Comparison of ENCODE assay signal across 1 cellular context in the genomic region with DNA sequence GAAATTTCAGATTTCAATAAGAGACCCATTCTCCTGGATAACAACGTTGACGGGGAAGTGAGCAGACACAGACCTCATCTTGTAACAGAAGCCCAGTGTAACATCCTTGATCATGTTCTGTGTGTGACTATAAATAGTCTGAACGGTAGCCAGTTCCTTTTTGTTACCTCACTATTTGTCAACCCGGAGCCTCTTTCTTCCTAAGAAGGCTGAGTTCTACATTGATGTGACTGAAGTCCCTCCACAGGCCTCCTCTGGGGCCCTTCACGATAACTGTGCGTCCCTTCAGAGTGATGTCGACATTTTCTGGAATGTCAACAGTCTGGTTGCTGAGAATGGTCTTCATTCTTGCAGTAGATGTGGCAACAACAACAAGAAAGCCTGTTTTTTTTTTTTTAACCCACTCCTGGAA.
TF ChIP-seq lines count a peak whose summit lies in the region.

No MANE protein-coding gene starts in this region.

TF ChIP-seq in HepG2, 621 proteins besides CTCF, POLR2A, EP300 and RAD21 (continued from another document):
- TF ChIP-seq, protein P1, sequence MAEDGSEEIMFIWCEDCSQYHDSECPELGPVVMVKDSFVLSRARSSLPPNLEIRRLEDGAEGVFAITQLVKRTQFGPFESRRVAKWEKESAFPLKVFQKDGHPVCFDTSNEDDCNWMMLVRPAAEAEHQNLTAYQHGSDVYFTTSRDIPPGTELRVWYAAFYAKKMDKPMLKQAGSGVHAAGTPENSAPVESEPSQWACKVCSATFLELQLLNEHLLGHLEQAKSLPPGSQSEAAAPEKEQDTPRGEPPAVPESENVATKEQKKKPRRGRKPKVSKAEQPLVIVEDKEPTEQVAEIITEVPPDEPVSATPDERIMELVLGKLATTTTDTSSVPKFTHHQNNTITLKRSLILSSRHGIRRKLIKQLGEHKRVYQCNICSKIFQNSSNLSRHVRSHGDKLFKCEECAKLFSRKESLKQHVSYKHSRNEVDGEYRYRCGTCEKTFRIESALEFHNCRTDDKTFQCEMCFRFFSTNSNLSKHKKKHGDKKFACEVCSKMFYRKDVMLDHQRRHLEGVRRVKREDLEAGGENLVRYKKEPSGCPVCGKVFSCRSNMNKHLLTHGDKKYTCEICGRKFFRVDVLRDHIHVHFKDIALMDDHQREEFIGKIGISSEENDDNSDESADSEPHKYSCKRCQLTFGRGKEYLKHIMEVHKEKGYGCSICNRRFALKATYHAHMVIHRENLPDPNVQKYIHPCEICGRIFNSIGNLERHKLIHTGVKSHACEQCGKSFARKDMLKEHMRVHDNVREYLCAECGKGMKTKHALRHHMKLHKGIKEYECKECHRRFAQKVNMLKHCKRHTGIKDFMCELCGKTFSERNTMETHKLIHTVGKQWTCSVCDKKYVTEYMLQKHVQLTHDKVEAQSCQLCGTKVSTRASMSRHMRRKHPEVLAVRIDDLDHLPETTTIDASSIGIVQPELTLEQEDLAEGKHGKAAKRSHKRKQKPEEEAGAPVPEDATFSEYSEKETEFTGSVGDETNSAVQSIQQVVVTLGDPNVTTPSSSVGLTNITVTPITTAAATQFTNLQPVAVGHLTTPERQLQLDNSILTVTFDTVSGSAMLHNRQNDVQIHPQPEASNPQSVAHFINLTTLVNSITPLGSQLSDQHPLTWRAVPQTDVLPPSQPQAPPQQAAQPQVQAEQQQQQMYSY (CRISPR knock-in tag; IDR thresholded peaks at IDR 0.05): no peak
- TF ChIP-seq ZNF225 (CRISPR knock-in tag; IDR thresholded peaks at IDR 0.05) (no peak), HOXA7 (CRISPR knock-in tag; IDR thresholded peaks at IDR 0.05) (no peak), ZNF256 (CRISPR knock-in tag; conservative IDR thresholded peaks at IDR 0.05) (no peak), SMYD3 (CRISPR knock-in tag; IDR thresholded peaks at IDR 0.05) (no peak), SMARCC2 (IDR thresholded peaks at IDR 0.05) (no peak), PRMT3 (CRISPR knock-in tag; IDR thresholded peaks at IDR 0.05; ENCODE audit: borderline replicate concordance, low read depth) (no peak), NCOA2 (CRISPR knock-in tag; IDR thresholded peaks at IDR 0.05) (peak; percentile 93), ZNF605 (CRISPR knock-in tag; IDR thresholded peaks at IDR 0.05) (peak; percentile 34; the same call in 1 of the 2 replicates), ZNF34 (CRISPR knock-in tag; IDR thresholded peaks at IDR 0.05; ENCODE audit: borderline replicate concordance) (no peak), ZNF670 (CRISPR knock-in tag; IDR thresholded peaks at IDR 0.05; ENCODE audit: borderline replicate concordance) (no peak), RBFOX2 (IDR thresholded peaks at IDR 0.05; ENCODE audit: low read depth, low read length) (no peak), KLF9 (CRISPR knock-in tag; IDR thresholded peaks at IDR 0.05; ENCODE audit: low read depth) (no peak), MBD4 (IDR thresholded peaks at IDR 0.05; ENCODE audit: borderline replicate concordance, low read length) (0 out of 2 replicates have a peak, but pooled peaks have one; percentile 40), ATF5 (CRISPR knock-in tag; IDR thresholded peaks at IDR 0.05; ENCODE audit: low read depth) (no peak), ERF (CRISPR knock-in tag; IDR thresholded peaks at IDR 0.05) (peak; percentile 69), NONO (IDR thresholded peaks at IDR 0.05) (no peak), NONO (CRISPR knock-in tag; conservative IDR thresholded peaks at IDR 0.05) (peak; percentile 43; the same call in 1 of the 2 replicates), THAP7 (CRISPR knock-in tag; IDR thresholded peaks at IDR 0.05) (no peak), ZNF17 (CRISPR knock-in tag; IDR thresholded peaks at IDR 0.05) (no peak), DPF2 (CRISPR knock-in tag; IDR thresholded peaks at IDR 0.05; ENCODE audit: borderline replicate concordance, low read depth) (peak; percentile 47; the same call in 1 of the 2 replicates), RFXANK (CRISPR knock-in tag; IDR thresholded peaks at IDR 0.05) (no peak), ISL2 (CRISPR knock-in tag; IDR thresholded peaks at IDR 0.05) (peak; percentile 86), BRCA1 (CRISPR knock-in tag; IDR thresholded peaks at IDR 0.05) (no peak), SP1 (IDR thresholded peaks at IDR 0.05) (no peak), SP1 (CRISPR knock-in tag; IDR thresholded peaks at IDR 0.05) (no peak), HDAC1 (CRISPR knock-in tag; IDR thresholded peaks at IDR 0.05) (peak; percentile 50; the same call in 1 of the 2 replicates), ARNT2 (CRISPR knock-in tag; IDR thresholded peaks at IDR 0.05; ENCODE audit: low read depth) (peak; percentile 61; the same call in 1 of the 2 replicates), CBX1 (IDR thresholded peaks at IDR 0.05; ENCODE audit: low read depth) (no peak), YY1 (IDR thresholded peaks at IDR 0.05; ENCODE audit: insufficient read depth, insufficient replicate concordance, low read depth, low read length) (peak; percentile 22), NFKBIZ (CRISPR knock-in tag; IDR thresholded peaks at IDR 0.05) (peak; percentile 61; the same call in 1 of the 2 replicates), MEIS2 (CRISPR knock-in tag; IDR thresholded peaks at IDR 0.05) (no peak), HNF1A (IDR thresholded peaks at IDR 0.05; ENCODE audit: low read depth) (peak; percentile 39; the same call in 1 of the 2 replicates), HNF1A (CRISPR knock-in tag; IDR thresholded peaks at IDR 0.05; ENCODE audit: borderline replicate concordance) (peak; percentile 74; the same call in 1 of the 2 replicates), ONECUT2 (CRISPR knock-in tag; IDR thresholded peaks at IDR 0.05) (no peak), SP140L (CRISPR knock-in tag; IDR thresholded peaks at IDR 0.05; ENCODE audit: borderline replicate concordance) (no peak; the same call in 1 of the 2 replicates), ZNF629 (CRISPR knock-in tag; conservative IDR thresholded peaks at IDR 0.05) (peak; percentile 81), SUZ12 (IDR thresholded peaks at IDR 0.05; ENCODE audit: low read depth, low read length) (no peak), NFIC (IDR thresholded peaks at IDR 0.05; ENCODE audit: low read length) (peak; percentile 65; the same call in 1 of the 2 replicates), BCL6 (CRISPR knock-in tag; IDR thresholded peaks at IDR 0.05) (peak; percentile 92), BRD4 (CRISPR knock-in tag; IDR thresholded peaks at IDR 0.05) (no peak), HMG20A (CRISPR knock-in tag; IDR thresholded peaks at IDR 0.05; ENCODE audit: borderline replicate concordance) (peak; percentile 88), ZNF672 (CRISPR knock-in tag; IDR thresholded peaks at IDR 0.05) (no peak), ZNF614 (CRISPR knock-in tag; IDR thresholded peaks at IDR 0.05; ENCODE audit: borderline replicate concordance) (peak; percentile 45; the same call in 1 of the 2 replicates)
- TF ChIP-seq, protein P2, sequence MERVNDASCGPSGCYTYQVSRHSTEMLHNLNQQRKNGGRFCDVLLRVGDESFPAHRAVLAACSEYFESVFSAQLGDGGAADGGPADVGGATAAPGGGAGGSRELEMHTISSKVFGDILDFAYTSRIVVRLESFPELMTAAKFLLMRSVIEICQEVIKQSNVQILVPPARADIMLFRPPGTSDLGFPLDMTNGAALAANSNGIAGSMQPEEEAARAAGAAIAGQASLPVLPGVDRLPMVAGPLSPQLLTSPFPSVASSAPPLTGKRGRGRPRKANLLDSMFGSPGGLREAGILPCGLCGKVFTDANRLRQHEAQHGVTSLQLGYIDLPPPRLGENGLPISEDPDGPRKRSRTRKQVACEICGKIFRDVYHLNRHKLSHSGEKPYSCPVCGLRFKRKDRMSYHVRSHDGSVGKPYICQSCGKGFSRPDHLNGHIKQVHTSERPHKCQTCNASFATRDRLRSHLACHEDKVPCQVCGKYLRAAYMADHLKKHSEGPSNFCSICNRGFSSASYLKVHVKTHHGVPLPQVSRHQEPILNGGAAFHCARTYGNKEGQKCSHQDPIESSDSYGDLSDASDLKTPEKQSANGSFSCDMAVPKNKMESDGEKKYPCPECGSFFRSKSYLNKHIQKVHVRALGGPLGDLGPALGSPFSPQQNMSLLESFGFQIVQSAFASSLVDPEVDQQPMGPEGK (CRISPR knock-in tag; IDR thresholded peaks at IDR 0.05): peak; percentile 75
- TF ChIP-seq, protein P3, sequence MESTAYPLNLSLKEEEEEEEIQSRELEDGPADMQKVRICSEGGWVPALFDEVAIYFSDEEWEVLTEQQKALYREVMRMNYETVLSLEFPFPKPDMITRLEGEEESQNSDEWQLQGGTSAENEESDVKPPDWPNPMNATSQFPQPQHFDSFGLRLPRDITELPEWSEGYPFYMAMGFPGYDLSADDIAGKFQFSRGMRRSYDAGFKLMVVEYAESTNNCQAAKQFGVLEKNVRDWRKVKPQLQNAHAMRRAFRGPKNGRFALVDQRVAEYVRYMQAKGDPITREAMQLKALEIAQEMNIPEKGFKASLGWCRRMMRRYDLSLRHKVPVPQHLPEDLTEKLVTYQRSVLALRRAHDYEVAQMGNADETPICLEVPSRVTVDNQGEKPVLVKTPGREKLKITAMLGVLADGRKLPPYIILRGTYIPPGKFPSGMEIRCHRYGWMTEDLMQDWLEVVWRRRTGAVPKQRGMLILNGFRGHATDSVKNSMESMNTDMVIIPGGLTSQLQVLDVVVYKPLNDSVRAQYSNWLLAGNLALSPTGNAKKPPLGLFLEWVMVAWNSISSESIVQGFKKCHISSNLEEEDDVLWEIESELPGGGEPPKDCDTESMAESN (CRISPR knock-in tag; conservative IDR thresholded peaks at IDR 0.05): peak; percentile 48; the same call in 1 of the 2 replicates
- TF ChIP-seq, protein P4, sequence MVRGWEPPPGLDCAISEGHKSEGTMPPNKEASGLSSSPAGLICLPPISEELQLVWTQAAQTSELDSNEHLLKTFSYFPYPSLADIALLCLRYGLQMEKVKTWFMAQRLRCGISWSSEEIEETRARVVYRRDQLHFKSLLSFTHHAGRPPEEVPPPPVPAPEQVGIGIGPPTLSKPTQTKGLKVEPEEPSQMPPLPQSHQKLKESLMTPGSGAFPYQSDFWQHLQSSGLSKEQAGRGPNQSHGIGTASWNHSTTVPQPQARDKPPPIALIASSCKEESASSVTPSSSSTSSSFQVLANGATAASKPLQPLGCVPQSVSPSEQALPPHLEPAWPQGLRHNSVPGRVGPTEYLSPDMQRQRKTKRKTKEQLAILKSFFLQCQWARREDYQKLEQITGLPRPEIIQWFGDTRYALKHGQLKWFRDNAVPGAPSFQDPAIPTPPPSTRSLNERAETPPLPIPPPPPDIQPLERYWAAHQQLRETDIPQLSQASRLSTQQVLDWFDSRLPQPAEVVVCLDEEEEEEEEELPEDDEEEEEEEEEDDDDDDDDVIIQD (CRISPR knock-in tag; IDR thresholded peaks at IDR 0.05; ENCODE audit: low read depth): no peak
